Comparison of ENCODE assay signal across 25 cellular contexts in the genomic region with DNA sequence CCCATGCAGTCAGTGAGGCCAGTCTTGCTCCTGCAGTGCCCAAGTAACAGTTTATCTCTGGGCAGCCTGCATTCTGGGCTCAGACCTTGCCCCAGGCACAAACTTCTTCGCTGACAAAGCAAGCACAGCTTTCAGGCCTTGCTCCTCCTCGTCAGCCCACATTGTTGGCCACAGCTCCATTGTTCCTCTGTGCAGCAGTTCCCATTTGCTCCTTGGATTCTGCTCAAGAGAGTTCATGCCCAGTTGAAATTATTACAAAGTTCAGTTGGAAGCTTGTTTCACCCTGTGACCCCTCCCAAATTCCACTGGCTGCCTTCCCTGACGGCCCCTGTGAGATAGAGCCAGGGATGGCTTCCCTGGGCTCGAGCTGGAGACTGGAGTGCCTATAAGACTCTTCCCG.
"Had no signal": no experiment of that assay in that cellular context is flagged by ENCODE, and none has a peak within 500 bp of the region (broad histone marks: within the 10 kb centered on the region; RNA-seq: fewer than 3 reads in every experiment).

No MANE protein-coding gene starts in this region.

- H3K4me3 ChIP-seq: coronary artery, left lung, mucosa of descending colon, ovary, prostate gland, smooth muscle cell, testis, transverse colon, uterus had no signal

- H3K9me3 ChIP-seq: prostate gland, testis, transverse colon, uterus had no signal

- H3K27ac ChIP-seq: brain microvascular endothelial cell, coronary artery, foreskin keratinocyte, left lung, ovary, prostate gland, transverse colon, uterus had no signal

- ATAC-seq: activated CD4-positive, alpha-beta T cell treated with anti-CD3 and anti-CD28 coated beads for 36 hours; activated CD8-positive, alpha-beta T cell treated with anti-CD3 and anti-CD28 coated beads, Interleukin-2, amount 10 ng/mL, durations not matched to agents 7 days and 5 days; activated T-cell treated with anti-CD3 and anti-CD28 coated beads, Interleukin-2, amount 50 U/mL, for 72 hours; foreskin keratinocyte; left lung; mucosa of descending colon; natural killer cell treated with Interleukin-12 subunit alpha and Interleukin-12 subunit beta and Interleukin-15 and Interleukin-18, amount 100 ng/mL, for 72 hours had no signal

- H3K4me2 ChIP-seq: smooth muscle cell had no signal

- H3K36me3 ChIP-seq: brain microvascular endothelial cell, left lung, ovary, prostate gland, transverse colon, uterus had no signal

- DNase-seq: activated CD4-positive, alpha-beta T cell treated with anti-CD3 and anti-CD28 coated beads for 36 hours; activated CD4-positive, CD25-positive, alpha-beta regulatory T cell; activated CD8-positive, alpha-beta T cell treated with anti-CD3 and anti-CD28 coated beads, Interleukin-2, amount 10 ng/mL, durations not matched to agents 7 days and 5 days; activated effector memory CD4-positive, alpha-beta T cell treated with Interleukin-2 at 50 U/mL for 16 hours; activated naive CD4-positive, alpha-beta T cell treated with anti-CD3 and anti-CD28 coated beads for 36 hours; activated naive CD8-positive, alpha-beta T cell treated with anti-CD3 and anti-CD28 coated beads for 36 hours; activated T-cell treated with anti-CD3 and anti-CD28 coated beads for 4 hours; activated T-cell treated with anti-CD3 and anti-CD28 coated beads, Interleukin-2, amount 50 U/mL, for 72 hours; brain microvascular endothelial cell; foreskin keratinocyte; kidney glomerular epithelial cell; left lung; mucosa of descending colon; ovary; retina; stimulated activated CD4-positive, alpha-beta T cell treated with anti-CD3 and anti-CD28 coated beads, Interleukin-15, amount 100 ng/mL, for 24 hours; stimulated activated CD4-positive, alpha-beta T cell treated with anti-CD3 and anti-CD28 coated beads, Interleukin-2, amount 100 ng/mL, for 24 hours; stimulated activated naive CD4-positive, alpha-beta T cell; testis; transverse colon; uterus had no signal

- H3K27me3 ChIP-seq: brain microvascular endothelial cell, foreskin keratinocyte, left lung, ovary, testis, transverse colon, uterus had no signal

- H3K4me1 ChIP-seq: foreskin keratinocyte, left lung, prostate gland, transverse colon, uterus had no signal
